ENCODE assay signal across 8 cellular contexts in genomic region chr9:98193336-98193944, GRCh38. TPM values are rescaled to one million over a fixed set of nuclear protein-coding genes. Genes with fewer than 3 reads are reported as not detected.
DNase-seq lines count a peak whose midpoint lies in the region; ATAC-seq and FAIRE-seq lines count a peak whose summit lies in the region.

No MANE protein-coding gene starts in this region.

- no peaks in the 10 kb centered on the region for H3K9me3 ChIP-seq in iPS-15b (ENCODE audit: control insufficient read depth, insufficient read depth, low read length)

- H3K4me3 Mint-ChIP-seq in activated CD4-positive, alpha-beta memory T cell treated with anti-CD3 and anti-CD28 coated beads for 36 hours: peak overlapping the region; percentile 86
- peak overlapping the region; percentile 78 for H3K4me3 Mint-ChIP-seq in stimulated activated effector memory CD8-positive, alpha-beta T cell treated with anti-CD3 and anti-CD28 coated beads, Interleukin-12 subunit alpha, Interleukin-12 subunit beta, amount 100 ng/mL, for 72 hours

- peak overlapping the region; percentile 49 for H3K27ac Mint-ChIP-seq in activated CD4-positive, alpha-beta memory T cell treated with anti-CD3 and anti-CD28 coated beads for 36 hours
- peak overlapping the region; percentile 40 for H3K27ac Mint-ChIP-seq in stimulated activated effector memory CD8-positive, alpha-beta T cell treated with anti-CD3 and anti-CD28 coated beads, Interleukin-12 subunit alpha, Interleukin-12 subunit beta, amount 100 ng/mL, for 72 hours

- no peak for FAIRE-seq in GM19239 (lab: Jason Lieb, UNC)

- intact Hi-C loops in activated CD4-positive, alpha-beta memory T cell treated with anti-CD3 and anti-CD28 coated beads for 36 hours (cut with micrococcal nuclease): loop anchor here (1.0 to 5.0 kb wide), 6 partner anchors 25 to 136 kb away; partner anchors contain the start of genes NANS and TBC1D2

- H3K27me3 Mint-ChIP-seq in activated CD4-positive, alpha-beta memory T cell treated with anti-CD3 and anti-CD28 coated beads for 36 hours: no peaks in the 10 kb centered on the region

- POLR2A ChIA-PET in activated CD4-positive, alpha-beta memory T cell treated with anti-CD3 and anti-CD28 coated beads for 36 hours (lab: Charles Lee): interaction anchor here (0.7 to 2.9 kb wide), 8 partner anchors 10 to 91 kb away, joined by 3 to 20 read pairs (median 3); partner anchors contain the start of gene TRIM14

- H3K4me1 ChIP-seq in iPS-15b (ENCODE audit: control insufficient read depth, insufficient read depth, low read length): peaks cover 9% of the 10 kb centered on the region

- no peak overlapping the region for H3K9ac ChIP-seq in iPS-15b (ENCODE audit: low read depth, low read length)

- peak overlapping the region; percentile 73 for H3K4me3 ChIP-seq in iPS-15b (ENCODE audit: low read depth, low read length)

- no peaks in the 10 kb centered on the region for H3K36me3 Mint-ChIP-seq in activated CD4-positive, alpha-beta memory T cell treated with anti-CD3 and anti-CD28 coated beads for 36 hours
- H3K36me3 Mint-ChIP-seq in stimulated activated effector memory CD8-positive, alpha-beta T cell treated with anti-CD3 and anti-CD28 coated beads, Interleukin-12 subunit alpha, Interleukin-12 subunit beta, amount 100 ng/mL, for 72 hours: peaks cover 5% of the 10 kb centered on the region

- no peak for ATAC-seq in stimulated activated effector memory CD8-positive, alpha-beta T cell treated with anti-CD3 and anti-CD28 coated beads, Interleukin-12 subunit alpha, Interleukin-12 subunit beta, amount 100 ng/mL, for 72 hours
- ATAC-seq in GM21447 (IDR thresholded peaks at IDR 0.05; ENCODE audit: unreplicated experiment): no peak

- CTCF ChIA-PET in activated CD4-positive, alpha-beta memory T cell treated with anti-CD3 and anti-CD28 coated beads for 36 hours (lab: Charles Lee): interaction anchor here (0.7 to 4.7 kb wide), 8 partner anchors 12 to 120 kb away, joined by 3 to 46 read pairs (median 4); partner anchors contain the start of genes TBC1D2 and TRIM14

- peaks cover 21% of the 10 kb centered on the region for H3K4me1 Mint-ChIP-seq in activated CD4-positive, alpha-beta memory T cell treated with anti-CD3 and anti-CD28 coated beads for 36 hours (ENCODE audit: low read depth)
- peaks cover 25% of the 10 kb centered on the region for H3K4me1 Mint-ChIP-seq in stimulated activated effector memory CD8-positive, alpha-beta T cell treated with anti-CD3 and anti-CD28 coated beads, Interleukin-12 subunit alpha, Interleukin-12 subunit beta, amount 100 ng/mL, for 72 hours

- peak; percentile 48 for DNase-seq in DMS79 (lab: John Stamatoyannopoulos, UW)
- no peak for DNase-seq in DMS79 treated with DMSO at 0.1 percent for 48 hours (lab: John Stamatoyannopoulos, UW)
- DNase-seq in activated CD4-positive, alpha-beta memory T cell treated with anti-CD3 and anti-CD28 coated beads for 36 hours: no peak
- DNase-seq in stimulated activated effector memory CD8-positive, alpha-beta T cell treated with anti-CD3 and anti-CD28 coated beads, Interleukin-12 subunit alpha, Interleukin-12 subunit beta, amount 100 ng/mL, for 72 hours (ENCODE audit: low spot score in 2 of 2): no peak
- DNase-seq in GM19239 (ENCODE audit: insufficient read length, low spot score): no peak
- no peak for DNase-seq in NCI-H2171 treated with DMSO at 0.1 percent for 48 hours (lab: John Stamatoyannopoulos, UW)

- H3K36me3 ChIP-seq in iPS-15b (ENCODE audit: control insufficient read depth, insufficient read depth, low read length): no peaks in the 10 kb centered on the region

- no peaks in the 10 kb centered on the region for H3K9me3 Mint-ChIP-seq in activated CD4-positive, alpha-beta memory T cell treated with anti-CD3 and anti-CD28 coated beads for 36 hours
- no peaks in the 10 kb centered on the region for H3K9me3 Mint-ChIP-seq in stimulated activated effector memory CD8-positive, alpha-beta T cell treated with anti-CD3 and anti-CD28 coated beads, Interleukin-12 subunit alpha, Interleukin-12 subunit beta, amount 100 ng/mL, for 72 hours

- H3K27me3 ChIP-seq in iPS-15b (ENCODE audit: control insufficient read depth, insufficient read depth, low read length): no peaks in the 10 kb centered on the region

RNA-seq across cellular contexts. Expression of gene CORO2A, which starts 1.0 kb away (rescaled TPM):
- 1 to 10 TPM; 9.8 to 9.9 TPM for total RNA-seq in activated CD4-positive, alpha-beta memory T cell treated with anti-CD3 and anti-CD28 coated beads for 36 hours
